In the genomic region with DNA sequence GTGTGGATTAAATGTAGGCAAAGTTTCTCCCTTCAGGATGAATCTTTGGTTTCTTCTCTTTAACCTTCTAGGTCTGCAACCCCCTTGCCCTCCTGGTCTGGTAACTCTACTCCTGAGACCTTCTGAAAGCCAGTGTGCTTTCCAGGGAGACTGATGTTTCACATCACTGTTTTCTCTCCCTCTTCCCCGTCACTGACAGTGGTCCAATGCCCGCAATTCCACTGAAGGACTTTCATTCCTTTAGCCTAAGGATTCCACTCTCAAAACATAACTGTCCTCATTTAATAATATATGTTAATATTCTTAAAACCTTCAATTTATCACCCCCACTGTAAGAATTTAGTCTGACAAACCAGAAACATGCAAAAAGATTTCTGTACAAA, we compare ENCODE assay signal across 1 cellular context.
TF ChIP-seq lines count a peak whose summit lies in the region.

No MANE protein-coding gene starts in this region.

TF ChIP-seq in H1, 55 proteins besides CTCF, POLR2A, EP300 and RAD21:
- no peak for TF ChIP-seq SP2 (IDR thresholded peaks at IDR 0.05; ENCODE audit: low read length)
- no peak for TF ChIP-seq POU5F1 (IDR thresholded peaks at IDR 0.05; ENCODE audit: low read depth, low read length)
- no peak for TF ChIP-seq SUZ12 (IDR thresholded peaks at IDR 0.05; ENCODE audit: low read length)
- no peak for TF ChIP-seq NRF1 (IDR thresholded peaks at IDR 0.05; ENCODE audit: low read depth, low read length)
- TF ChIP-seq TCF12 (IDR thresholded peaks at IDR 0.05; ENCODE audit: low read depth, low read length), result no peak
- TF ChIP-seq, protein P1, sequence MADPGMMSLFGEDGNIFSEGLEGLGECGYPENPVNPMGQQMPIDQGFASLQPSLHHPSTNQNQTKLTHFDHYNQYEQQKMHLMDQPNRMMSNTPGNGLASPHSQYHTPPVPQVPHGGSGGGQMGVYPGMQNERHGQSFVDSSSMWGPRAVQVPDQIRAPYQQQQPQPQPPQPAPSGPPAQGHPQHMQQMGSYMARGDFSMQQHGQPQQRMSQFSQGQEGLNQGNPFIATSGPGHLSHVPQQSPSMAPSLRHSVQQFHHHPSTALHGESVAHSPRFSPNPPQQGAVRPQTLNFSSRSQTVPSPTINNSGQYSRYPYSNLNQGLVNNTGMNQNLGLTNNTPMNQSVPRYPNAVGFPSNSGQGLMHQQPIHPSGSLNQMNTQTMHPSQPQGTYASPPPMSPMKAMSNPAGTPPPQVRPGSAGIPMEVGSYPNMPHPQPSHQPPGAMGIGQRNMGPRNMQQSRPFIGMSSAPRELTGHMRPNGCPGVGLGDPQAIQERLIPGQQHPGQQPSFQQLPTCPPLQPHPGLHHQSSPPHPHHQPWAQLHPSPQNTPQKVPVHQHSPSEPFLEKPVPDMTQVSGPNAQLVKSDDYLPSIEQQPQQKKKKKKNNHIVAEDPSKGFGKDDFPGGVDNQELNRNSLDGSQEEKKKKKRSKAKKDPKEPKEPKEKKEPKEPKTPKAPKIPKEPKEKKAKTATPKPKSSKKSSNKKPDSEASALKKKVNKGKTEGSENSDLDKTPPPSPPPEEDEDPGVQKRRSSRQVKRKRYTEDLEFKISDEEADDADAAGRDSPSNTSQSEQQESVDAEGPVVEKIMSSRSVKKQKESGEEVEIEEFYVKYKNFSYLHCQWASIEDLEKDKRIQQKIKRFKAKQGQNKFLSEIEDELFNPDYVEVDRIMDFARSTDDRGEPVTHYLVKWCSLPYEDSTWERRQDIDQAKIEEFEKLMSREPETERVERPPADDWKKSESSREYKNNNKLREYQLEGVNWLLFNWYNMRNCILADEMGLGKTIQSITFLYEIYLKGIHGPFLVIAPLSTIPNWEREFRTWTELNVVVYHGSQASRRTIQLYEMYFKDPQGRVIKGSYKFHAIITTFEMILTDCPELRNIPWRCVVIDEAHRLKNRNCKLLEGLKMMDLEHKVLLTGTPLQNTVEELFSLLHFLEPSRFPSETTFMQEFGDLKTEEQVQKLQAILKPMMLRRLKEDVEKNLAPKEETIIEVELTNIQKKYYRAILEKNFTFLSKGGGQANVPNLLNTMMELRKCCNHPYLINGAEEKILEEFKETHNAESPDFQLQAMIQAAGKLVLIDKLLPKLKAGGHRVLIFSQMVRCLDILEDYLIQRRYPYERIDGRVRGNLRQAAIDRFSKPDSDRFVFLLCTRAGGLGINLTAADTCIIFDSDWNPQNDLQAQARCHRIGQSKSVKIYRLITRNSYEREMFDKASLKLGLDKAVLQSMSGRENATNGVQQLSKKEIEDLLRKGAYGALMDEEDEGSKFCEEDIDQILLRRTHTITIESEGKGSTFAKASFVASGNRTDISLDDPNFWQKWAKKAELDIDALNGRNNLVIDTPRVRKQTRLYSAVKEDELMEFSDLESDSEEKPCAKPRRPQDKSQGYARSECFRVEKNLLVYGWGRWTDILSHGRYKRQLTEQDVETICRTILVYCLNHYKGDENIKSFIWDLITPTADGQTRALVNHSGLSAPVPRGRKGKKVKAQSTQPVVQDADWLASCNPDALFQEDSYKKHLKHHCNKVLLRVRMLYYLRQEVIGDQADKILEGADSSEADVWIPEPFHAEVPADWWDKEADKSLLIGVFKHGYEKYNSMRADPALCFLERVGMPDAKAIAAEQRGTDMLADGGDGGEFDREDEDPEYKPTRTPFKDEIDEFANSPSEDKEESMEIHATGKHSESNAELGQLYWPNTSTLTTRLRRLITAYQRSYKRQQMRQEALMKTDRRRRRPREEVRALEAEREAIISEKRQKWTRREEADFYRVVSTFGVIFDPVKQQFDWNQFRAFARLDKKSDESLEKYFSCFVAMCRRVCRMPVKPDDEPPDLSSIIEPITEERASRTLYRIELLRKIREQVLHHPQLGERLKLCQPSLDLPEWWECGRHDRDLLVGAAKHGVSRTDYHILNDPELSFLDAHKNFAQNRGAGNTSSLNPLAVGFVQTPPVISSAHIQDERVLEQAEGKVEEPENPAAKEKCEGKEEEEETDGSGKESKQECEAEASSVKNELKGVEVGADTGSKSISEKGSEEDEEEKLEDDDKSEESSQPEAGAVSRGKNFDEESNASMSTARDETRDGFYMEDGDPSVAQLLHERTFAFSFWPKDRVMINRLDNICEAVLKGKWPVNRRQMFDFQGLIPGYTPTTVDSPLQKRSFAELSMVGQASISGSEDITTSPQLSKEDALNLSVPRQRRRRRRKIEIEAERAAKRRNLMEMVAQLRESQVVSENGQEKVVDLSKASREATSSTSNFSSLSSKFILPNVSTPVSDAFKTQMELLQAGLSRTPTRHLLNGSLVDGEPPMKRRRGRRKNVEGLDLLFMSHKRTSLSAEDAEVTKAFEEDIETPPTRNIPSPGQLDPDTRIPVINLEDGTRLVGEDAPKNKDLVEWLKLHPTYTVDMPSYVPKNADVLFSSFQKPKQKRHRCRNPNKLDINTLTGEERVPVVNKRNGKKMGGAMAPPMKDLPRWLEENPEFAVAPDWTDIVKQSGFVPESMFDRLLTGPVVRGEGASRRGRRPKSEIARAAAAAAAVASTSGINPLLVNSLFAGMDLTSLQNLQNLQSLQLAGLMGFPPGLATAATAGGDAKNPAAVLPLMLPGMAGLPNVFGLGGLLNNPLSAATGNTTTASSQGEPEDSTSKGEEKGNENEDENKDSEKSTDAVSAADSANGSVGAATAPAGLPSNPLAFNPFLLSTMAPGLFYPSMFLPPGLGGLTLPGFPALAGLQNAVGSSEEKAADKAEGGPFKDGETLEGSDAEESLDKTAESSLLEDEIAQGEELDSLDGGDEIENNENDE (IDR thresholded peaks at IDR 0.05; ENCODE audit: insufficient replicate concordance, low read length), result no peak
- no peak for TF ChIP-seq SIX5 (IDR thresholded peaks at IDR 0.05; ENCODE audit: low read depth, low read length)
